ENCODE assay signal across 24 cellular contexts in the genomic region with DNA sequence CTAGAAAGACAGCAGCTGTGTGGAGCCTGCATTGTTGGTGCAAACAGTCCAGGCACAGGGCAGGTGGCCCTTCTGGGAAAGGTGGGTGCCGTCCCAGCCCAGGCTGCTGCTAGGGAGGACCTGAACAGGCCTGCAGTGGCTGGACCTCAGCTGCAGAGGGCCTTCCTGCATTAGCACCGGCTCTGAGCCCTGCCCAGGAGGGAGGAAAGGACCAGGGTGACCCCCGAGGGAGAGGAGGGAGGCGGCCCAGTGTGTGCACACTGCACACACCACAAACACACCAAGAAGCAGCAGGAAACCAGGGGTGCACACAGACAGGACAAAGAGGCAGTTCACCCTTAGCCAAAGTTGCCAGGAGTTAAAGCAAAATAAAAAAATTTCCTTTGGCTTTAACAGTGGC. TPM values are rescaled to one million over a fixed set of nuclear protein-coding genes. Genes with fewer than 3 reads are reported as not detected.
DNase-seq lines count a peak whose midpoint lies in the region; ATAC-seq, FAIRE-seq and TF ChIP-seq lines count a peak whose summit lies in the region.
"Had no signal": no experiment of that assay in that cellular context is flagged by ENCODE, and none has a peak within 500 bp of the region (broad histone marks: within the 10 kb centered on the region; RNA-seq: fewer than 3 reads in every experiment).

No MANE protein-coding gene starts in this region.

- H3K27me3 ChIP-seq in Loucy (ENCODE audit: insufficient read depth, low read length, poor library complexity, severe bottlenecking), result no peaks in the 10 kb centered on the region
- H3K27me3 ChIP-seq: BLaER1 treated with 17β-estradiol and CSF1 and Interleukin-3, amounts not matched to agents 10 nM and 100 nM; esophagus muscularis mucosa; right lobe of liver had no signal

- no peaks in the 10 kb centered on the region for H3K36me3 Mint-ChIP-seq in glutamatergic neuron (ENCODE audit: unreplicated experiment)

- no peaks in the 10 kb centered on the region for H3K27me3 Mint-ChIP-seq in glutamatergic neuron (ENCODE audit: unreplicated experiment)
- H3K27me3 Mint-ChIP-seq: activated CD4-positive, alpha-beta T cell treated with anti-CD3 and anti-CD28 coated beads, Interleukin-2, amount 10 ng/mL, durations not matched to agents 24 days and 14 days; activated naive CD8-positive, alpha-beta T cell treated with anti-CD3 and anti-CD28 coated beads for 36 hours; T-helper 17 cell; type B pancreatic cell had no signal

- DNase-seq in A549 (ENCODE audit: low read depth in 1 of 2, low spot score in 1 of 2) (no peak), glutamatergic neuron (peak; percentile 47), NCI-H524 (lab: John Stamatoyannopoulos, UW) (no peak)
- DNase-seq in stimulated activated naive CD8-positive, alpha-beta T cell treated with anti-CD3 and anti-CD28 coated beads, Interleukin-15, Interleukin-2, amounts not matched to agents 100 U/mL and 50 U/mL, for 24 hours, result no peak
- DNase-seq: activated CD4-positive, alpha-beta T cell treated with anti-CD3 and anti-CD28 coated beads, Interleukin-2, amount 10 ng/mL, durations not matched to agents 24 days and 14 days; activated naive CD8-positive, alpha-beta T cell treated with anti-CD3 and anti-CD28 coated beads for 36 hours; Calu3; effector memory CD4-positive, alpha-beta T cell; hypothalamus; MM.1S; NCI-H146; NCI-H526; right lobe of liver; T-helper 17 cell had no signal

- H3K9me2 ChIP-seq in Loucy (replicated peaks; ENCODE audit: low read depth, low read length), result no peaks in the 10 kb centered on the region

- peaks cover 6% of the 10 kb centered on the region for H3K4me1 Mint-ChIP-seq in glutamatergic neuron (ENCODE audit: low read depth, unreplicated experiment)

- TF ChIP-seq POLR2A in A549 (IDR thresholded peaks at IDR 0.05; ENCODE audit: low read length), result no peak

- CTCF ChIA-PET in A549 (lab: Yijun Ruan, JAX), result interaction anchor here (1.4 to 2.0 kb wide), 2 partner anchors 10 to 64 kb away, joined by 3 to 5 read pairs; no protein-coding TSS in a partner anchor

- peak in 1 of 2 experiments; percentile 17; a peak in 1 of 5 replicates for TF ChIP-seq RAD21 in A549 (conservative IDR thresholded peaks at IDR 0.05 in 1 of 2, IDR thresholded peaks at IDR 0.05 in 1 of 2)

- no peak overlapping the region for H2AFZ ChIP-seq in Loucy (ENCODE audit: low read length)

- no peak for FAIRE-seq in A549 (lab: Jason Lieb, UNC)
- FAIRE-seq: colon, frontal cortex, GM18507 had no signal

- no peaks in the 10 kb centered on the region for H3F3A ChIP-seq in Loucy (ENCODE audit: low read depth)

- WGBS in A549 (ENCODE audit: missing lambda C conversion rate), result 53% methylated on average over 4 of the region's 4 CpGs

- peak overlapping the region; percentile 22 for H3K9ac ChIP-seq in Loucy (ENCODE audit: low read depth, low read length, poor library complexity, severe bottlenecking)

- H3K4me2 ChIP-seq in A549 (no peak overlapping the region), Loucy (ENCODE audit: low read depth, low read length, poor library complexity, severe bottlenecking) (peak overlapping the region; percentile 23)
- H3K4me2 ChIP-seq: BLaER1 treated with 17β-estradiol and CSF1 and Interleukin-3, amounts not matched to agents 10 nM and 100 nM had no signal

- H4K20me1 ChIP-seq in Loucy (ENCODE audit: insufficient read depth, low read length, poor library complexity, severe bottlenecking), result no peaks in the 10 kb centered on the region

- H3K36me3 ChIP-seq in Loucy (ENCODE audit: insufficient read depth, low read length), result peaks cover 5% of the 10 kb centered on the region; the same call in 1 of the 2 replicates

- TF ChIP-seq EP300 in A549 (IDR thresholded peaks at IDR 0.05), result no peak

- ATAC-seq in A549, result peak; percentile 79 to 82
- ATAC-seq in stimulated activated naive CD8-positive, alpha-beta T cell treated with anti-CD3 and anti-CD28 coated beads, Interleukin-15, Interleukin-2, amounts not matched to agents 100 U/mL and 50 U/mL, for 24 hours, result no peak
- no peak for ATAC-seq in GM19351 (IDR thresholded peaks at IDR 0.05; ENCODE audit: unreplicated experiment)
- ATAC-seq: T-helper 17 cell had no signal

- H3K4me3 ChIP-seq in A549 (no peak overlapping the region), Loucy (ENCODE audit: low read length, poor library complexity, severe bottlenecking) (no peak overlapping the region)
- H3K4me3 ChIP-seq: BLaER1 treated with 17β-estradiol and CSF1 and Interleukin-3, amounts not matched to agents 10 nM and 100 nM; esophagus muscularis mucosa; HAP-1; right lobe of liver had no signal

- H3K9me3 ChIP-seq in A549 (peaks cover 5% of the 10 kb centered on the region; the same call in 2 of the 3 replicates), Loucy (ENCODE audit: insufficient read depth, low read depth, low read length) (no peaks in the 10 kb centered on the region)
- H3K9me3 ChIP-seq: BLaER1 treated with 17β-estradiol and CSF1 and Interleukin-3, amounts not matched to agents 10 nM and 100 nM; esophagus muscularis mucosa; HAP-1; right lobe of liver had no signal

- no peak for TF ChIP-seq CTCF in A549 (IDR thresholded peaks at IDR 0.05)
- TF ChIP-seq CTCF in Loucy (conservative IDR thresholded peaks at IDR 0.05; ENCODE audit: low read length), result peak; percentile 38; the same call in 1 of the 2 replicates
- TF ChIP-seq CTCF in glutamatergic neuron (IDR thresholded peaks at IDR 0.05; ENCODE audit: partially characterized antibody, unreplicated experiment), result no peak

- POLR2A ChIA-PET in A549 (lab: Yijun Ruan, JAX), result interaction anchor here (1.2 kb wide), 1 partner anchor 8 kb away, joined by 3 read pairs; a partner anchor contains a TSS

- no peak overlapping the region for H3K27ac ChIP-seq in A549
- H3K27ac ChIP-seq: esophagus muscularis mucosa, right lobe of liver had no signal

- no peak overlapping the region for H3K4me3 Mint-ChIP-seq in glutamatergic neuron (ENCODE audit: unreplicated experiment)
- H3K4me3 Mint-ChIP-seq: activated CD4-positive, alpha-beta T cell treated with anti-CD3 and anti-CD28 coated beads, Interleukin-2, amount 10 ng/mL, durations not matched to agents 24 days and 14 days; activated naive CD8-positive, alpha-beta T cell treated with anti-CD3 and anti-CD28 coated beads for 36 hours; T-helper 17 cell; type B pancreatic cell had no signal

- H3K4me1 ChIP-seq in A549, result peaks cover 14% of the 10 kb centered on the region
- H3K4me1 ChIP-seq in Loucy (ENCODE audit: insufficient read depth, low read length, poor library complexity, severe bottlenecking), result peaks cover 13% of the 10 kb centered on the region
- H3K4me1 ChIP-seq: esophagus muscularis mucosa, HAP-1 had no signal

- no peak overlapping the region for H3K27ac Mint-ChIP-seq in glutamatergic neuron (ENCODE audit: unreplicated experiment)
- H3K27ac Mint-ChIP-seq: activated CD4-positive, alpha-beta T cell treated with anti-CD3 and anti-CD28 coated beads, Interleukin-2, amount 10 ng/mL, durations not matched to agents 24 days and 14 days; activated naive CD8-positive, alpha-beta T cell treated with anti-CD3 and anti-CD28 coated beads for 36 hours; type B pancreatic cell had no signal

- H3K79me2 ChIP-seq in Loucy (ENCODE audit: insufficient read depth, low read length), result no peaks in the 10 kb centered on the region

- peaks cover 2% of the 10 kb centered on the region for H3K9me3 Mint-ChIP-seq in glutamatergic neuron (ENCODE audit: unreplicated experiment)
- H3K9me3 Mint-ChIP-seq: activated CD4-positive, alpha-beta T cell treated with anti-CD3 and anti-CD28 coated beads, Interleukin-2, amount 10 ng/mL, durations not matched to agents 24 days and 14 days; nephron; type B pancreatic cell had no signal

TF ChIP-seq in A549, 52 proteins besides CTCF, POLR2A, EP300 and RAD21:
- TF ChIP-seq JUNB (IDR thresholded peaks at IDR 0.05) (no peak), HOXB13 (CRISPR knock-in tag; IDR thresholded peaks at IDR 0.05; ENCODE audit: low read depth) (no peak), GATA3 (IDR thresholded peaks at IDR 0.05; ENCODE audit: borderline replicate concordance) (no peak), KDM5A (IDR thresholded peaks at IDR 0.05) (no peak), POLR2AphosphoS2 (conservative IDR thresholded peaks at IDR 0.05; ENCODE audit: low read length) (no peak), FOXS1 (CRISPR knock-in tag; IDR thresholded peaks at IDR 0.05) (no peak), NFE2L2 (conservative IDR thresholded peaks at IDR 0.05; ENCODE audit: low read length) (no peak), RNF2 (IDR thresholded peaks at IDR 0.05; ENCODE audit: borderline replicate concordance, low read depth) (no peak)

RNA-seq across cellular contexts. Expression of a gene that starts 8.0 kb away (rescaled TPM):
- 29.3 and 36.7 TPM in 2 replicates for polyA plus RNA-seq in A549 (2011; rRNA removed)
- 62.8 and 89.2 TPM in 2 replicates for polyA plus RNA-seq in A549 (2012; cell fraction: cytosol; rRNA removed)
- polyA plus RNA-seq in A549 (2012; cell fraction: nucleus; rRNA removed), result 57.4 and 65.8 TPM in 2 replicates
- polyA plus RNA-seq in A549 (2017; fragmentation: RNase III; extraction: RNeasy Plus Mini Kit Qiagen cat#74134 plus additional on column Dnase treatment), result 49.5 to 53.4 TPM (median 51.3 TPM) in 3 replicates
- 97.5 and 139 TPM in 2 replicates for polyA minus RNA-seq in A549 (2011; rRNA and poly(A)+ RNA removed)
- 29.1 TPM for total RNA-seq in glutamatergic neuron (ENCODE audit: unreplicated experiment)

RNA-seq across cellular contexts. Expression of a gene that starts 15.3 kb away (rescaled TPM):
- polyA plus RNA-seq in A549 (2011; rRNA removed) (21.3 and 22.5 TPM in 2 replicates), A549 (2017; fragmentation: RNase III; extraction: RNeasy Plus Mini Kit Qiagen cat#74134 plus additional on column Dnase treatment) (18.7 to 20.0 TPM (median 19.4 TPM) in 3 replicates)
- polyA plus RNA-seq in A549 (2012; cell fraction: cytosol; rRNA removed), result 33.5 and 36.6 TPM in 2 replicates
- polyA plus RNA-seq in A549 (2012; cell fraction: nucleus; rRNA removed), result 18.9 and 26.1 TPM in 2 replicates
- polyA minus RNA-seq in A549 (2011; rRNA and poly(A)+ RNA removed), result 11.3 and 11.7 TPM in 2 replicates
- total RNA-seq in glutamatergic neuron (ENCODE audit: unreplicated experiment), result 9.8 TPM

RNA-seq across cellular contexts. Expression of a gene that starts 15.5 kb away (rescaled TPM):
- polyA plus RNA-seq in A549 (2011; rRNA removed), result 28.9 and 32.1 TPM in 2 replicates
- 63.0 and 69.0 TPM in 2 replicates for polyA plus RNA-seq in A549 (2012; cell fraction: cytosol; rRNA removed)
- polyA plus RNA-seq in A549 (2012; cell fraction: nucleus; rRNA removed), result 366 and 407 TPM in 2 replicates
- polyA plus RNA-seq in A549 (2017; fragmentation: RNase III; extraction: RNeasy Plus Mini Kit Qiagen cat#74134 plus additional on column Dnase treatment), result 63.7 to 73.6 TPM (median 67.2 TPM) in 3 replicates
- polyA minus RNA-seq in A549 (2011; rRNA and poly(A)+ RNA removed), result 157 and 173 TPM in 2 replicates
- total RNA-seq in glutamatergic neuron (ENCODE audit: unreplicated experiment), result 38.6 TPM

RNA-seq across cellular contexts. Expression of a gene that starts 59.0 kb away (rescaled TPM):
- 103 and 132 TPM in 2 replicates for polyA plus RNA-seq in A549 (2011; rRNA removed)
- polyA plus RNA-seq in A549 (2012; cell fraction: cytosol; rRNA removed), result 81.7 and 90.0 TPM in 2 replicates
- 233 and 311 TPM in 2 replicates for polyA plus RNA-seq in A549 (2012; cell fraction: nucleus; rRNA removed)
- 70.7 to 73.2 TPM (median 72.4 TPM) in 3 replicates for polyA plus RNA-seq in A549 (2017; fragmentation: RNase III; extraction: RNeasy Plus Mini Kit Qiagen cat#74134 plus additional on column Dnase treatment)
- 348 and 431 TPM in 2 replicates for polyA minus RNA-seq in A549 (2011; rRNA and poly(A)+ RNA removed)
- total RNA-seq in glutamatergic neuron (ENCODE audit: unreplicated experiment), result 105 TPM

Comparison
In these comparisons a context has a peak if more than half of its experiments do, and no peak if none do; other contexts are left out.
1. ATAC-seq: peak in A549 (2 of 2); none in stimulated activated naive CD8-positive, alpha-beta T cell treated with anti-CD3 and anti-CD28 coated beads, Interleukin-15, Interleukin-2, amounts not matched to agents 100 U/mL and 50 U/mL, for 24 hours (single experiment) and GM19351 (single experiment).